Comparison of ENCODE assay signal across 1 cellular context in genomic region chr21:32411366-32412161, GRCh38.
TF ChIP-seq lines count a peak whose summit lies in the region.

No MANE protein-coding gene starts in this region.

TF ChIP-seq in H1, 55 proteins besides CTCF, POLR2A, EP300 and RAD21:
- TF ChIP-seq KDM4A (IDR thresholded peaks at IDR 0.05; ENCODE audit: low read depth, low read length, severe bottlenecking) (no peak), BACH1 (IDR thresholded peaks at IDR 0.05; ENCODE audit: low read length) (no peak), GABPA (IDR thresholded peaks at IDR 0.05; ENCODE audit: borderline replicate concordance, insufficient read depth, low read length) (no peak), EGR1 (IDR thresholded peaks at IDR 0.05; ENCODE audit: borderline replicate concordance, low read depth, low read length) (no peak), SP4 (IDR thresholded peaks at IDR 0.05; ENCODE audit: low read length) (no peak), CHD2 (IDR thresholded peaks at IDR 0.05; ENCODE audit: low read length) (no peak), TAF7 (optimal IDR thresholded peaks at IDR 0.05; ENCODE audit: borderline replicate concordance, low read depth, low read length) (no peak), CTBP2 (IDR thresholded peaks at IDR 0.05; ENCODE audit: borderline replicate concordance, insufficient read depth, insufficient read length, low read length) (no peak), SIX5 (IDR thresholded peaks at IDR 0.05; ENCODE audit: low read depth, low read length) (no peak), BRCA1 (IDR thresholded peaks at IDR 0.05; ENCODE audit: low read depth, low read length) (no peak), BCL11A (IDR thresholded peaks at IDR 0.05; ENCODE audit: low read depth in 2 of 2, low read length in 2 of 2) (no peak), CREB1 (IDR thresholded peaks at IDR 0.05) (peak; percentile 25; the same call in 1 of the 2 replicates), POLR2AphosphoS5 (IDR thresholded peaks at IDR 0.05; ENCODE audit: low read depth, low read length) (no peak), TBP (IDR thresholded peaks at IDR 0.05; ENCODE audit: low read depth, low read length) (peak; percentile 31; the same call in 1 of the 2 replicates), TEAD4 (IDR thresholded peaks at IDR 0.05; ENCODE audit: low read depth, low read length) (no peak), CHD7 (IDR thresholded peaks at IDR 0.05; ENCODE audit: insufficient replicate concordance, low read length) (no peak), GTF2F1 (IDR thresholded peaks at IDR 0.05; ENCODE audit: borderline replicate concordance, low read depth, low read length) (no peak), CBX5 (IDR thresholded peaks at IDR 0.05; ENCODE audit: low read depth, low read length) (no peak), PHF8 (conservative IDR thresholded peaks at IDR 0.05; ENCODE audit: low read depth, low read length) (no peak), CBX8 (IDR thresholded peaks at IDR 0.05; ENCODE audit: borderline replicate concordance, low read depth, low read length) (no peak), RFX5 (IDR thresholded peaks at IDR 0.05; ENCODE audit: borderline replicate concordance, low read depth, low read length) (no peak), TCF12 (IDR thresholded peaks at IDR 0.05; ENCODE audit: low read depth, low read length) (no peak), SAP30 (IDR thresholded peaks at IDR 0.05; ENCODE audit: insufficient read depth, insufficient replicate concordance, low read length) (no peak), ATF2 (IDR thresholded peaks at IDR 0.05; ENCODE audit: low read length) (no peak), SRF (IDR thresholded peaks at IDR 0.05; ENCODE audit: low read depth, low read length) (no peak), SUZ12 (IDR thresholded peaks at IDR 0.05; ENCODE audit: low read length) (peak; percentile 66), ATF3 (IDR thresholded peaks at IDR 0.05; ENCODE audit: insufficient read depth, low read depth, low read length) (no peak), CHD1 (IDR thresholded peaks at IDR 0.05; ENCODE audit: low read depth, low read length) (no peak), JUND (IDR thresholded peaks at IDR 0.05; ENCODE audit: low read length) (no peak), ASH2L (IDR thresholded peaks at IDR 0.05; ENCODE audit: low read length) (peak; percentile 15), SP1 (IDR thresholded peaks at IDR 0.05; ENCODE audit: low read depth, low read length) (no peak), KDM1A (IDR thresholded peaks at IDR 0.05; ENCODE audit: borderline replicate concordance, low read length) (no peak), SIRT6 (IDR thresholded peaks at IDR 0.05; ENCODE audit: low read length) (no peak), SP2 (IDR thresholded peaks at IDR 0.05; ENCODE audit: low read length) (no peak), USF2 (IDR thresholded peaks at IDR 0.05; ENCODE audit: low read length) (no peak), SIN3A (conservative IDR thresholded peaks at IDR 0.05 in 1 of 2, IDR thresholded peaks at IDR 0.05 in 1 of 2; ENCODE audit: low read depth in 1 of 2, low read length in 2 of 2) (no peak), EZH2 (IDR thresholded peaks at IDR 0.05; ENCODE audit: low read depth, low read length, severe bottlenecking) (peak; percentile 47), ZNF274 (IDR thresholded peaks at IDR 0.05; ENCODE audit: borderline replicate concordance, extremely low read depth, low read length) (no peak), CEBPB (IDR thresholded peaks at IDR 0.05; ENCODE audit: low read depth, low read length) (no peak), HDAC6 (IDR thresholded peaks at IDR 0.05; ENCODE audit: low read depth, low read length) (no peak)
